8 cellular contexts compared by ENCODE assay signal in genomic region chr2:20781656-20782265, GRCh38. TPM values are rescaled to one million over a fixed set of nuclear protein-coding genes. Genes with fewer than 3 reads are reported as not detected.
DNase-seq lines count a peak whose midpoint lies in the region; ATAC-seq and TF ChIP-seq lines count a peak whose summit lies in the region.

No MANE protein-coding gene starts in this region.

- DNase-seq in left ventricle myocardium inferior: no peak
- DNase-seq in Right ventricle myocardium inferior (ENCODE audit: missing footprints): no peak
- peak; percentile 15 for DNase-seq in HEK293T (ENCODE audit: extremely low spot score)
- DNase-seq in NCI-H82 (lab: John Stamatoyannopoulos, UW): peak; percentile 66
- DNase-seq in coronary artery (ENCODE audit: low spot score): no peak
- no peak for DNase-seq in progenitor cell of endocrine pancreas (ENCODE audit: low spot score, unreplicated experiment)
- no peak for DNase-seq in NCI-H2107 treated with DMSO at 0.1 percent for 48 hours (lab: John Stamatoyannopoulos, UW; ENCODE audit: unreplicated experiment)
- no peak for DNase-seq in KG1 (lab: John Stamatoyannopoulos, UW)

- no peaks in the 10 kb centered on the region for H3K27me3 Mint-ChIP-seq in progenitor cell of endocrine pancreas

- H3K4me1 ChIP-seq in left ventricle myocardium inferior: no peaks in the 10 kb centered on the region

- H3K9me3 ChIP-seq in left ventricle myocardium inferior (replicated peaks): no peaks in the 10 kb centered on the region

- H3K27ac Mint-ChIP-seq in progenitor cell of endocrine pancreas: no peak overlapping the region

- peaks cover 17% of the 10 kb centered on the region for H3K36me3 ChIP-seq in left ventricle myocardium inferior

- H3K27me3 ChIP-seq in left ventricle myocardium inferior (ENCODE audit: low read depth): no peaks in the 10 kb centered on the region

- intact Hi-C loops in left ventricle myocardium inferior (cut with micrococcal nuclease): loop anchor here (10.0 kb wide), 1 partner anchor 183 kb away; no protein-coding TSS in a partner anchor
- intact Hi-C loops in Right ventricle myocardium inferior (cut with DNase I): loop anchor here (5.0 kb wide), 1 partner anchor 181 kb away; no protein-coding TSS in a partner anchor

- no peak overlapping the region for H3K4me3 Mint-ChIP-seq in progenitor cell of endocrine pancreas (ENCODE audit: low read depth)

- CTCF ChIA-PET in HEK293T (lab: Yijun Ruan, JAX): interaction anchor here (0.6 to 1.0 kb wide), 5 partner anchors 8 to 182 kb away, joined by 3 to 15 read pairs (median 4); no protein-coding TSS in a partner anchor

- H3K4me3 ChIP-seq in left ventricle myocardium inferior (no peak overlapping the region), coronary artery (no peak overlapping the region)

- ATAC-seq in Right ventricle myocardium inferior: no peak

- TF ChIP-seq CTCF in left ventricle myocardium inferior (IDR thresholded peaks at IDR 0.05; ENCODE audit: borderline replicate concordance) (peak; percentile 62), coronary artery (IDR thresholded peaks at IDR 0.05) (peak; percentile 16), progenitor cell of endocrine pancreas (IDR thresholded peaks at IDR 0.05; ENCODE audit: unreplicated experiment) (peak; percentile 59)

- POLR2A ChIA-PET in HEK293T (lab: Yijun Ruan, JAX): no interaction called here

- no peaks in the 10 kb centered on the region for H3K9me3 Mint-ChIP-seq in progenitor cell of endocrine pancreas (ENCODE audit: low read depth)

- H3K27ac ChIP-seq in left ventricle myocardium inferior (replicated peaks): no peak overlapping the region
- H3K27ac ChIP-seq in coronary artery: no peak overlapping the region

- peaks cover 13% of the 10 kb centered on the region for H3K36me3 Mint-ChIP-seq in progenitor cell of endocrine pancreas (ENCODE audit: insufficient read depth)

- H3K4me1 Mint-ChIP-seq in progenitor cell of endocrine pancreas (ENCODE audit: low read depth): no peaks in the 10 kb centered on the region

TF ChIP-seq in HEK293T, 16 proteins besides CTCF, POLR2A, EP300 and RAD21:
- TF ChIP-seq ZNF384 (IDR thresholded peaks at IDR 0.05) (no peak), L3MBTL2 (conservative IDR thresholded peaks at IDR 0.05) (no peak), TARDBP (IDR thresholded peaks at IDR 0.05) (no peak), SP1 (IDR thresholded peaks at IDR 0.05) (no peak), SUZ12 (IDR thresholded peaks at IDR 0.05) (no peak), NFRKB (IDR thresholded peaks at IDR 0.05) (no peak), PKNOX1 (IDR thresholded peaks at IDR 0.05) (no peak), FOXM1 (IDR thresholded peaks at IDR 0.05; ENCODE audit: borderline replicate concordance) (no peak), CTBP1 (IDR thresholded peaks at IDR 0.05; ENCODE audit: borderline replicate concordance) (no peak), BHLHE40 (IDR thresholded peaks at IDR 0.05; ENCODE audit: borderline replicate concordance) (no peak), LEF1 (IDR thresholded peaks at IDR 0.05; ENCODE audit: borderline replicate concordance) (no peak), HDGF (IDR thresholded peaks at IDR 0.05; ENCODE audit: borderline replicate concordance) (no peak), ARNT (IDR thresholded peaks at IDR 0.05) (no peak)

RNA-seq across cellular contexts. Expression of gene LDAH, which starts 41.1 kb away (rescaled TPM):
- total RNA-seq in left ventricle myocardium inferior: 8.5 TPM
- total RNA-seq in Right ventricle myocardium inferior: 5.8 TPM
- total RNA-seq in progenitor cell of endocrine pancreas: 25.1 and 34.3 TPM in 2 replicates

Comparison
In these comparisons a context has a peak if more than half of its experiments do, and no peak if none do; other contexts are left out.
1. DNase-seq: peak in HEK293T (single experiment) and NCI-H82 (single experiment); none in left ventricle myocardium inferior (single experiment), Right ventricle myocardium inferior (single experiment), coronary artery (single experiment), progenitor cell of endocrine pancreas (single experiment), NCI-H2107 treated with DMSO at 0.1 percent for 48 hours (single experiment) and KG1 (single experiment).
2. Peak in every context shown above with its lines, with median percentiles within 50 percentile points of each other: CTCF ChIP-seq.